Comparison of ENCODE assay signal across 9 cellular contexts in genomic region chr15:29568840-29569532, GRCh38.
DNase-seq lines count a peak whose midpoint lies in the region; ATAC-seq and TF ChIP-seq lines count a peak whose summit lies in the region.
"Had no signal": no experiment of that assay in that cellular context is flagged by ENCODE, and none has a peak within 500 bp of the region (broad histone marks: within the 10 kb centered on the region; RNA-seq: fewer than 3 reads in every experiment).

No MANE protein-coding gene starts in this region.

- TF ChIP-seq EP300 in gastroesophageal sphincter (IDR thresholded peaks at IDR 0.05): no peak

- WGBS in smooth muscle cell (ENCODE audit: low lambda C conversion rate): 49% methylated on average over 9 of the region's 9 CpGs
- WGBS in gastroesophageal sphincter (ENCODE audit: low coverage in 1 of 2), 2 donors: 33 to 53% methylated on average over 7 to 9 of the region's 9 CpGs

- H3K27me3 ChIP-seq in smooth muscle cell (ENCODE audit: low read depth) (peaks cover 66% of the 10 kb centered on the region), tibial artery (peaks cover 0 to 46% of the 10 kb centered on the region in 2 donors), gastroesophageal sphincter (peaks cover 84% of the 10 kb centered on the region)

- H3K27me3 Mint-ChIP-seq in activated T-cell treated with anti-CD3 and anti-CD28 coated beads, Interleukin-2, amount 50 U/mL, for 72 hours (ENCODE audit: low read depth): peaks cover 64% of the 10 kb centered on the region
- H3K27me3 Mint-ChIP-seq in activated T-cell treated with anti-CD3 and anti-CD28 coated beads, Interleukin-2, amount 50 U/mL, for 4 hours (ENCODE audit: low read depth): peaks cover 49% of the 10 kb centered on the region

- ATAC-seq in activated T-cell treated with anti-CD3 and anti-CD28 coated beads, Interleukin-2, amount 50 U/mL, for 72 hours (replicated peaks in 1 of 2): no peak
- ATAC-seq in activated T-cell treated with anti-CD3 and anti-CD28 coated beads, Interleukin-2, amount 50 U/mL, for 4 hours: no peak
- ATAC-seq in gastroesophageal sphincter: no peak

- peaks cover 15% of the 10 kb centered on the region for H3K4me1 ChIP-seq in smooth muscle cell (ENCODE audit: low read depth)
- peaks cover 0 to 24% (median 16%) of the 10 kb centered on the region in 4 donors for H3K4me1 ChIP-seq in tibial artery
- peaks cover 0 to 23% (median 6%) of the 10 kb centered on the region in 3 donors for H3K4me1 ChIP-seq in gastroesophageal sphincter

- H3K9me3 ChIP-seq in smooth muscle cell (replicated peaks; ENCODE audit: low read depth) (no peaks in the 10 kb centered on the region), tibial artery (no peaks in the 10 kb centered on the region), gastroesophageal sphincter (no peaks in the 10 kb centered on the region)

- H3F3A ChIP-seq in smooth muscle cell (ENCODE audit: low read depth): no peaks in the 10 kb centered on the region

- no peak overlapping the region for H3K9ac ChIP-seq in smooth muscle cell (ENCODE audit: low read depth)

- H3K79me2 ChIP-seq in smooth muscle cell (ENCODE audit: low read depth): no peaks in the 10 kb centered on the region

- TF ChIP-seq POLR2A in gastroesophageal sphincter (IDR thresholded peaks at IDR 0.05): no peak

- H2AFZ ChIP-seq in smooth muscle cell (ENCODE audit: low read depth): no peak overlapping the region

- H3K36me3 ChIP-seq in smooth muscle cell (ENCODE audit: low read depth) (no peaks in the 10 kb centered on the region), tibial artery (no peaks in the 10 kb centered on the region), gastroesophageal sphincter (no peaks in the 10 kb centered on the region)

- H4K20me1 ChIP-seq in smooth muscle cell (ENCODE audit: low read depth): no peaks in the 10 kb centered on the region

- H3K9me3 Mint-ChIP-seq in activated T-cell treated with anti-CD3 and anti-CD28 coated beads, Interleukin-2, amount 50 U/mL, for 72 hours: peaks cover 0 to 2% of the 10 kb centered on the region in 2 donors
- H3K9me3 Mint-ChIP-seq in activated T-cell treated with anti-CD3 and anti-CD28 coated beads, Interleukin-2, amount 50 U/mL, for 4 hours: peaks cover 4% of the 10 kb centered on the region

- peak overlapping the region; percentile 48 to 75 for H3K4me3 Mint-ChIP-seq in activated T-cell treated with anti-CD3 and anti-CD28 coated beads, Interleukin-2, amount 50 U/mL, for 72 hours
- H3K4me3 Mint-ChIP-seq in activated T-cell treated with anti-CD3 and anti-CD28 coated beads, Interleukin-2, amount 50 U/mL, for 4 hours: no peak overlapping the region

- no peak overlapping the region for H3K27ac Mint-ChIP-seq in activated T-cell treated with anti-CD3 and anti-CD28 coated beads, Interleukin-2, amount 50 U/mL, for 72 hours
- H3K27ac Mint-ChIP-seq: naive B cell had no signal

- no peaks in the 10 kb centered on the region for H3K36me3 Mint-ChIP-seq in activated T-cell treated with anti-CD3 and anti-CD28 coated beads, Interleukin-2, amount 50 U/mL, for 72 hours (ENCODE audit: insufficient read depth in 2 of 2)
- H3K36me3 Mint-ChIP-seq in activated T-cell treated with anti-CD3 and anti-CD28 coated beads, Interleukin-2, amount 50 U/mL, for 4 hours (ENCODE audit: insufficient read depth): no peaks in the 10 kb centered on the region

- peak overlapping the region; percentile 96 for H3K4me2 ChIP-seq in smooth muscle cell

- H3K27ac ChIP-seq in smooth muscle cell (ENCODE audit: low read depth) (no peak overlapping the region), tibial artery (no peak overlapping the region), gastroesophageal sphincter (no peak overlapping the region)

- no peaks in the 10 kb centered on the region for H3K4me1 Mint-ChIP-seq in activated T-cell treated with anti-CD3 and anti-CD28 coated beads, Interleukin-2, amount 50 U/mL, for 72 hours (ENCODE audit: low read depth)
- H3K4me1 Mint-ChIP-seq in activated T-cell treated with anti-CD3 and anti-CD28 coated beads, Interleukin-2, amount 50 U/mL, for 4 hours (ENCODE audit: low read depth): peaks cover 8% of the 10 kb centered on the region

- TF ChIP-seq CTCF in smooth muscle cell (IDR thresholded peaks at IDR 0.05; ENCODE audit: borderline replicate concordance, insufficient read depth, poor library complexity, severe bottlenecking) (peak; percentile 10), tibial artery (IDR thresholded peaks at IDR 0.05) (no peak), gastroesophageal sphincter (IDR thresholded peaks at IDR 0.05) (no peak)

- no peak overlapping the region for H3K4me3 ChIP-seq in smooth muscle cell
- H3K4me3 ChIP-seq in tibial artery: no peak overlapping the region
- no peak overlapping the region for H3K4me3 ChIP-seq in gastroesophageal sphincter

- intact Hi-C loops in tibial artery (cut with DNase I; ENCODE audit: low total_unique reads): no loop called here

- DNase-seq in activated T-cell treated with anti-CD3 and anti-CD28 coated beads, Interleukin-2, amount 50 U/mL, for 72 hours: no peak
- no peak for DNase-seq in activated T-cell treated with anti-CD3 and anti-CD28 coated beads, Interleukin-2, amount 50 U/mL, for 4 hours
- peak; percentile 50 to 70 for DNase-seq in NCI-H526 (lab: John Stamatoyannopoulos, UW)
- peak; percentile 62 for DNase-seq in glomerular visceral epithelial cell (ENCODE audit: extremely low spot score)
- no peak for DNase-seq in smooth muscle cell (lab: John Stamatoyannopoulos, UW; ENCODE audit: unreplicated experiment)
- DNase-seq in tibial artery: no peak
- DNase-seq in NOMO-1 (lab: John Stamatoyannopoulos, UW; ENCODE audit: unreplicated experiment in 2 of 2): no peak
- DNase-seq: naive B cell had no signal

Comparison
In these comparisons a context has a peak if more than half of its experiments do, and no peak if none do; other contexts are left out.
1. DNase-seq: peak in NCI-H526 (2 of 2) and glomerular visceral epithelial cell (single experiment); none in activated T-cell treated with anti-CD3 and anti-CD28 coated beads, Interleukin-2, amount 50 U/mL, for 72 hours (0 of 2), activated T-cell treated with anti-CD3 and anti-CD28 coated beads, Interleukin-2, amount 50 U/mL, for 4 hours (single experiment), smooth muscle cell (single experiment), tibial artery (0 of 2) and NOMO-1 (0 of 2).